ENCODE assay signal across 8 cellular contexts in the genomic region with DNA sequence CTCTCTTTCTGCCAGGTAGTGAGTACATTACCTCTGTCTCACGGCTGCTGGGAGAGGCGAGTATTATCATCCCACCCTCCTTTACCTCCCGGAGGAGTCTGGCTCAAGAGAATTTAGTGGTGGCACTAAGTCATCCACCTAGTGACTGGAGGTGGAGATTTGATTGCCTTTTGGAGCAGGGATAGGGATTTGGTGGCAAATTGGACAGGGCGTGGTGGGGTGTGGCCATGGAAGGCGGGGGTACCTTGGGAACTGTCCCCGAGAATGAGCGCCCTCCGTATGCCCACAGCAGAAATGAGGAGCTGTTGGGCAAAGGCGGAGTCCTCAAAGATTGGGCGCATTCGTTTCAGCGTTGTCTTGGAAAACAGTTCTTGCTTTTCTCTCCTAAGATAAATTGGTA. TPM values are rescaled to one million over a fixed set of nuclear protein-coding genes. Genes with fewer than 3 reads are reported as not detected.
DNase-seq lines count a peak whose midpoint lies in the region; ATAC-seq and TF ChIP-seq lines count a peak whose summit lies in the region.

No MANE protein-coding gene starts in this region.

- H3K79me2 ChIP-seq in smooth muscle cell (ENCODE audit: low read depth) = peaks cover 23% of the 10 kb centered on the region

- WGBS in smooth muscle cell (ENCODE audit: low lambda C conversion rate) = 49% methylated on average over 12 of the region's 12 CpGs

- H3K27ac Mint-ChIP-seq in activated CD4-positive, alpha-beta T cell treated with anti-CD3 and anti-CD28 coated beads, Interleukin-2, amount 10 ng/mL, durations not matched to agents 24 days and 14 days = peak overlapping the region; percentile 94

- no peak for TF ChIP-seq CTCF in WERI-Rb-1 (IDR thresholded peaks at IDR 0.05; ENCODE audit: low read depth, low read length)
- no peak for TF ChIP-seq CTCF in right atrium auricular region (IDR thresholded peaks at IDR 0.05)
- no peak for TF ChIP-seq CTCF in smooth muscle cell (IDR thresholded peaks at IDR 0.05; ENCODE audit: borderline replicate concordance, insufficient read depth, poor library complexity, severe bottlenecking)

- intact Hi-C loops in activated CD4-positive, alpha-beta T cell treated with anti-CD3 and anti-CD28 coated beads, Interleukin-2, amount 10 ng/mL, durations not matched to agents 24 days and 14 days (cut with micrococcal nuclease) = loop anchor here (2.0 kb wide), 1 partner anchor 68 kb away; the partner anchor contains the start of gene BRWD1

- H3K9me3 ChIP-seq in WERI-Rb-1 (ENCODE audit: severe bottlenecking) = no peaks in the 10 kb centered on the region
- no peaks in the 10 kb centered on the region for H3K9me3 ChIP-seq in right atrium auricular region
- H3K9me3 ChIP-seq in smooth muscle cell (replicated peaks; ENCODE audit: low read depth) = no peaks in the 10 kb centered on the region

- H3F3A ChIP-seq in smooth muscle cell (ENCODE audit: low read depth) = no peaks in the 10 kb centered on the region

- H3K4me1 Mint-ChIP-seq in activated CD4-positive, alpha-beta T cell treated with anti-CD3 and anti-CD28 coated beads, Interleukin-2, amount 10 ng/mL, durations not matched to agents 24 days and 14 days = peaks cover 15% of the 10 kb centered on the region

- DNase-seq in activated CD4-positive, alpha-beta T cell treated with anti-CD3 and anti-CD28 coated beads, Interleukin-2, amount 10 ng/mL, durations not matched to agents 24 days and 14 days = no peak
- DNase-seq in activated CD4-positive, alpha-beta T cell treated with anti-CD3 and anti-CD28 coated beads, Interleukin-2, amount 50 U/mL, for 4 hours = no peak
- DNase-seq in WERI-Rb-1 = no peak
- DNase-seq in right atrium auricular region (ENCODE audit: low spot score) = no peak
- DNase-seq in smooth muscle cell (lab: John Stamatoyannopoulos, UW; ENCODE audit: unreplicated experiment) = no peak
- DNase-seq in mesenteric fat pad (ENCODE audit: low spot score) = no peak
- no peak for DNase-seq in iPS-NIHi11 (ENCODE audit: low spot score)

- no peaks in the 10 kb centered on the region for H4K20me1 ChIP-seq in smooth muscle cell (ENCODE audit: low read depth)

- no peak for ATAC-seq in HG02678 (IDR thresholded peaks at IDR 0.05; ENCODE audit: unreplicated experiment)

- peak overlapping the region; percentile 65 for H3K4me3 ChIP-seq in WERI-Rb-1 (ENCODE audit: low read depth, low read length)
- H3K4me3 ChIP-seq in right atrium auricular region = peak overlapping the region; percentile 79 to 84
- H3K4me3 ChIP-seq in smooth muscle cell = peak overlapping the region; percentile 65

- H3K27ac ChIP-seq in WERI-Rb-1 = peak overlapping the region; percentile 64; the same call in 1 of the 2 replicates
- peak overlapping the region; percentile 90 to 95 for H3K27ac ChIP-seq in right atrium auricular region
- peak overlapping the region; percentile 90 for H3K27ac ChIP-seq in smooth muscle cell (ENCODE audit: low read depth)

- H3K4me3 Mint-ChIP-seq in activated CD4-positive, alpha-beta T cell treated with anti-CD3 and anti-CD28 coated beads, Interleukin-2, amount 10 ng/mL, durations not matched to agents 24 days and 14 days = peak overlapping the region; percentile 97

- H3K36me3 ChIP-seq in WERI-Rb-1 (peaks cover 5% of the 10 kb centered on the region), right atrium auricular region (no peaks in the 10 kb centered on the region), smooth muscle cell (ENCODE audit: low read depth) (no peaks in the 10 kb centered on the region)

- H2AFZ ChIP-seq in smooth muscle cell (ENCODE audit: low read depth) = peak overlapping the region; percentile 49

- H3K27me3 Mint-ChIP-seq in activated CD4-positive, alpha-beta T cell treated with anti-CD3 and anti-CD28 coated beads, Interleukin-2, amount 10 ng/mL, durations not matched to agents 24 days and 14 days = no peaks in the 10 kb centered on the region

- H3K27me3 ChIP-seq in WERI-Rb-1 (ENCODE audit: insufficient read depth, low read depth, severe bottlenecking) (no peaks in the 10 kb centered on the region), right atrium auricular region (no peaks in the 10 kb centered on the region), smooth muscle cell (ENCODE audit: low read depth) (no peaks in the 10 kb centered on the region)

- peak overlapping the region; percentile 91 for H3K4me2 ChIP-seq in smooth muscle cell

- peak overlapping the region; percentile 92 for H3K9ac ChIP-seq in smooth muscle cell (ENCODE audit: low read depth)

- H3K36me3 Mint-ChIP-seq in activated CD4-positive, alpha-beta T cell treated with anti-CD3 and anti-CD28 coated beads, Interleukin-2, amount 10 ng/mL, durations not matched to agents 24 days and 14 days (ENCODE audit: low read depth) = peaks cover 2% of the 10 kb centered on the region

- peaks cover 0 to 15% of the 10 kb centered on the region in 2 donors for H3K4me1 ChIP-seq in right atrium auricular region
- H3K4me1 ChIP-seq in smooth muscle cell (ENCODE audit: low read depth) = peaks cover 7% of the 10 kb centered on the region

- no peaks in the 10 kb centered on the region for H3K9me3 Mint-ChIP-seq in activated CD4-positive, alpha-beta T cell treated with anti-CD3 and anti-CD28 coated beads, Interleukin-2, amount 10 ng/mL, durations not matched to agents 24 days and 14 days

RNA-seq across cellular contexts. Expression of gene HMGN1, which starts 32.1 kb away (rescaled TPM):
- total RNA-seq in activated CD4-positive, alpha-beta T cell treated with anti-CD3 and anti-CD28 coated beads, Interleukin-2, amount 10 ng/mL, durations not matched to agents 24 days and 14 days = 321 and 339 TPM in 2 replicates
- total RNA-seq in right atrium auricular region (10 to 100 TPM; 37.1 to 39.6 TPM), smooth muscle cell (385 and 396 TPM in 2 replicates), mesenteric fat pad (88.1 TPM)
- 404 and 427 TPM in 2 replicates for polyA plus RNA-seq in smooth muscle cell
